Comparison of ENCODE assay signal across 1 cellular context in the genomic region with DNA sequence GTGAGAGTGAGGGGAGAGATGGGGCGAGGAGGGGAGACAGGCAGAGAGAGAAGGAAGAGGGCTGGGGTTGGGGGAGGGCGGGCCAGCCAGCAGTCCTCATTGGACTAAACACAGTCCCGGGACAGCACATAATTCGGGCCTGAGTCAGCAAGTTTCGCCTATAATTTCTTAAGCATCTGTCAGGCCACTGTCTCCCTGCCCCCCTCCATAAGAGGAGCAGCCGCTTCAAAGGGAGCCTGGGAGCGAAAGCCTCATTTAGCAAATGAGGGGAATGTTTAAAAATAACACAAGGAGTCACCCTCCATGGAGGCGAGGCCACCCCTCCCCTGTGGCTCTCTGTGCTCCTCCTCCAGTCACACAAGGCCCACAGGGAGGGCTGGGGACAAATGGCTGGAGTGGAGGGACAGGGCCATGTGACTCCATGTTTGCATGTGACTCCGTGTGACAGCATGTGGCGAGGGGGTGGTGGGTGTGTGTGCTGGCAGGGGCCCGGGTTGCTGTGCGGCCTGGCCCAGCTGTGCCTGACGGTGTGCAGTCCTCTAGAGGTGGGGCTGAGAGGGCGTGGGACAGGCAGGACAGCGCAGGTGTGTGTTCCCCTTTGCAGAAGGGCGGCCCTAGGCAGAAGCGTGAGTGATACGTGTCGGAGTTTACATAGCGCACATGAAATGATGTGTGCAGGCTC.
A peak's percentile ranks its signal among the peaks of the same experiment; 100 is the strongest.
TF ChIP-seq lines count a peak whose summit lies in the region.

No MANE protein-coding gene starts in this region.

TF ChIP-seq in K562, 482 proteins besides CTCF, POLR2A, EP300 and RAD21 (continued from another document):
- TF ChIP-seq, protein P1, sequence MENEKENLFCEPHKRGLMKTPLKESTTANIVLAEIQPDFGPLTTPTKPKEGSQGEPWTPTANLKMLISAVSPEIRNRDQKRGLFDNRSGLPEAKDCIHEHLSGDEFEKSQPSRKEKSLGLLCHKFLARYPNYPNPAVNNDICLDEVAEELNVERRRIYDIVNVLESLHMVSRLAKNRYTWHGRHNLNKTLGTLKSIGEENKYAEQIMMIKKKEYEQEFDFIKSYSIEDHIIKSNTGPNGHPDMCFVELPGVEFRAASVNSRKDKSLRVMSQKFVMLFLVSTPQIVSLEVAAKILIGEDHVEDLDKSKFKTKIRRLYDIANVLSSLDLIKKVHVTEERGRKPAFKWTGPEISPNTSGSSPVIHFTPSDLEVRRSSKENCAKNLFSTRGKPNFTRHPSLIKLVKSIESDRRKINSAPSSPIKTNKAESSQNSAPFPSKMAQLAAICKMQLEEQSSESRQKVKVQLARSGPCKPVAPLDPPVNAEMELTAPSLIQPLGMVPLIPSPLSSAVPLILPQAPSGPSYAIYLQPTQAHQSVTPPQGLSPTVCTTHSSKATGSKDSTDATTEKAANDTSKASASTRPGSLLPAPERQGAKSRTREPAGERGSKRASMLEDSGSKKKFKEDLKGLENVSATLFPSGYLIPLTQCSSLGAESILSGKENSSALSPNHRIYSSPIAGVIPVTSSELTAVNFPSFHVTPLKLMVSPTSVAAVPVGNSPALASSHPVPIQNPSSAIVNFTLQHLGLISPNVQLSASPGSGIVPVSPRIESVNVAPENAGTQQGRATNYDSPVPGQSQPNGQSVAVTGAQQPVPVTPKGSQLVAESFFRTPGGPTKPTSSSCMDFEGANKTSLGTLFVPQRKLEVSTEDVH (IDR thresholded peaks at IDR 0.05; ENCODE audit: low read depth, partially characterized antibody), result no peak
- TF ChIP-seq MAFF (IDR thresholded peaks at IDR 0.05; ENCODE audit: low read length), result peak; percentile 37; the same call in 1 of the 2 replicates
- TF ChIP-seq ADNP (tag; IDR thresholded peaks at IDR 0.05), result no peak
- peak; percentile 20; the same call in 1 of the 2 replicates for TF ChIP-seq MAFK (IDR thresholded peaks at IDR 0.05; ENCODE audit: low read length)
- no peak for TF ChIP-seq NONO (IDR thresholded peaks at IDR 0.05; ENCODE audit: low read depth in 2 of 2, low read length in 1 of 2)
- TF ChIP-seq, protein P2, sequence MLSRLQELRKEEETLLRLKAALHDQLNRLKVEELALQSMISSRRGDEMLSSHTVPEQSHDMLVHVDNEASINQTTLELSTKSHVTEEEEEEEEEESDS (CRISPR knock-in tag; IDR thresholded peaks at IDR 0.05), result no peak
- peak; percentile 61; the same call in 1 of the 2 replicates for TF ChIP-seq C11orf30 (IDR thresholded peaks at IDR 0.05; ENCODE audit: low read depth)
- no peak for TF ChIP-seq CREB1 (IDR thresholded peaks at IDR 0.05)
- no peak for TF ChIP-seq CREB1 (CRISPR knock-in tag; IDR thresholded peaks at IDR 0.05)
TF ChIP-seq in K562: peak in this region for 5.
